In genomic region chr15:95024388-95024787, GRCh38 we compare ENCODE assay signal across 9 cellular contexts.
DNase-seq lines count a peak whose midpoint lies in the region; ATAC-seq and TF ChIP-seq lines count a peak whose summit lies in the region.
"Had no signal": no experiment of that assay in that cellular context is flagged by ENCODE, and none has a peak within 500 bp of the region (broad histone marks: within the 10 kb centered on the region; RNA-seq: fewer than 3 reads in every experiment).

No MANE protein-coding gene starts in this region.

- no peak overlapping the region for H3K27ac Mint-ChIP-seq in neural crest cell (ENCODE audit: unreplicated experiment)
- H3K27ac Mint-ChIP-seq in activated naive CD4-positive, alpha-beta T cell treated with anti-CD3 and anti-CD28 coated beads, Interleukin-2, amount 50 U/mL, for 72 hours, result no peak overlapping the region

- ATAC-seq in GM21360 (IDR thresholded peaks at IDR 0.05; ENCODE audit: unreplicated experiment) (no peak), HG03439 (IDR thresholded peaks at IDR 0.05; ENCODE audit: unreplicated experiment) (no peak)
- no peak for ATAC-seq in activated naive CD4-positive, alpha-beta T cell treated with anti-CD3 and anti-CD28 coated beads, Interleukin-2, amount 50 U/mL, for 72 hours

- DNase-seq in GM12865 (ENCODE audit: low read depth), result no peak
- DNase-seq in NB4 (ENCODE audit: low read depth), result peak; percentile 70
- DNase-seq in cerebellar cortex (ENCODE audit: low spot score), result peak; percentile 6
- no peak for DNase-seq in neural crest cell (ENCODE audit: low read depth, low spot score)
- no peak for DNase-seq in inferior parietal cortex (ENCODE audit: extremely low spot score)
- no peak for DNase-seq in activated naive CD4-positive, alpha-beta T cell treated with anti-CD3 and anti-CD28 coated beads, Interleukin-2, amount 50 U/mL, for 72 hours (ENCODE audit: low spot score in 2 of 2)
- DNase-seq: aorta had no signal

- no peak overlapping the region for H3K4me3 Mint-ChIP-seq in neural crest cell

- H3K4me3 ChIP-seq in GM12865 (ENCODE audit: low read depth, low read length) (no peak overlapping the region), NB4 (ENCODE audit: low read depth, low read length) (no peak overlapping the region)

- peaks cover 2% of the 10 kb centered on the region for H3K36me3 Mint-ChIP-seq in neural crest cell (ENCODE audit: low read depth)
- H3K36me3 Mint-ChIP-seq in activated naive CD4-positive, alpha-beta T cell treated with anti-CD3 and anti-CD28 coated beads, Interleukin-2, amount 50 U/mL, for 72 hours, result no peaks in the 10 kb centered on the region

- H3K4me1 Mint-ChIP-seq in neural crest cell, result peaks cover 22% of the 10 kb centered on the region

- TF ChIP-seq CTCF in GM12865 (IDR thresholded peaks at IDR 0.05; ENCODE audit: insufficient read depth, low read depth, low read length, missing control alignments), result peak; percentile 4
- peak; percentile 72 for TF ChIP-seq CTCF in NB4 (IDR thresholded peaks at IDR 0.05; ENCODE audit: low read depth, low read length)
- TF ChIP-seq CTCF in neural crest cell (conservative IDR thresholded peaks at IDR 0.05), result peak; percentile 57

- peaks cover 7% of the 10 kb centered on the region for H3K9me3 Mint-ChIP-seq in neural crest cell
- peaks cover 0 to 4% of the 10 kb centered on the region in 2 donors for H3K9me3 Mint-ChIP-seq in activated naive CD4-positive, alpha-beta T cell treated with anti-CD3 and anti-CD28 coated beads, Interleukin-2, amount 50 U/mL, for 72 hours

- no peak for TF ChIP-seq POLR2A in NB4 (IDR thresholded peaks at IDR 0.05; ENCODE audit: extremely low read depth, insufficient read length)

- H3K27me3 Mint-ChIP-seq in neural crest cell (ENCODE audit: low read depth), result no peaks in the 10 kb centered on the region

Comparison
In these comparisons a context has a peak if more than half of its experiments do, and no peak if none do; other contexts are left out.
1. DNase-seq: peak in NB4 (single experiment) and cerebellar cortex (single experiment); none in GM12865 (single experiment), neural crest cell (single experiment), inferior parietal cortex (single experiment) and activated naive CD4-positive, alpha-beta T cell treated with anti-CD3 and anti-CD28 coated beads, Interleukin-2, amount 50 U/mL, for 72 hours (0 of 2).
2. CTCF ChIP-seq: peak in every context shown above with its lines; median percentile 72 in NB4; 57 in neural crest cell; 4 in GM12865.